1 cellular context compared by ENCODE assay signal in the genomic region with DNA sequence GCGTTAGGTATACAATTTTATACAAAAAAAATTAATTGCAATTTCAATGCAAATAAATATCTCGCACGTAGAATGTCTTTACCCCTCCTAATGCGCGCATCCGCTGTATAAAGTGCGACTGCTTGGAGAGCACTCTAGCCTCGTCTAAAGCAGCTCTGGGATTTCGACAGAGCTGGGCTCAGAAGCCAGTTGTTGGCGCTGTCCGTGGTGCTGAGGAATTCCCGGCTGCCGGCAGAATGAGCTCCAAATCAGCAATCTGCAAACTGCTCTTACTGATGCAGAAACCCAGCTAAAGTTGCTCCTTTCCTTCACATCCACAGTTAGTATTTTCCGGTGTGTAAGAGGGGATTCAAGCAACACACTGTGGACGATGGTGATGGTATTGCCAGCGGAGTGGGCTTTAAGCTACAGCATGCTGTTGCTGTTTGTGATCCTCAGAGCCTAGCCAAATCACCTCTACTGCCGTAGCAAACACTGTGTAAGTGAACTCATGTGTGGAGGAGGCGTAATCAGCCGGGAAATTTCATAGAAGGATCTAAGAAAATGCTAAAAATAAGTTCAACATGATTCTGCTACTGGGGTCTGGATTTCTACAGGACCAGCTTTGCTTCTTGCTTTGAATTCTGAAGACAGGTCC.
TF ChIP-seq lines count a peak whose summit lies in the region.

A gene (plus strand): TSS at position 137 of the 637 bp plus-strand sequence. CDS start 3,140 bp downstream, outside the sequence.

TF ChIP-seq in HepG2, 621 proteins besides CTCF, POLR2A, EP300 and RAD21 (continued from another document):
- TF ChIP-seq ZNF232 (CRISPR knock-in tag; IDR thresholded peaks at IDR 0.05; ENCODE audit: borderline replicate concordance) (peak; percentile 99), KLF15 (CRISPR knock-in tag; IDR thresholded peaks at IDR 0.05; ENCODE audit: borderline replicate concordance) (peak; percentile 72; the same call in 1 of the 2 replicates), IKZF1 (IDR thresholded peaks at IDR 0.05) (no peak), TAF1 (CRISPR knock-in tag; IDR thresholded peaks at IDR 0.05) (no peak; the same call in 1 of the 2 replicates), ZC3H4 (CRISPR knock-in tag; IDR thresholded peaks at IDR 0.05; ENCODE audit: borderline replicate concordance) (no peak), TBX3 (IDR thresholded peaks at IDR 0.05; ENCODE audit: borderline replicate concordance) (no peak), MEF2D (CRISPR knock-in tag; IDR thresholded peaks at IDR 0.05) (peak; percentile 73; the same call in 1 of the 2 replicates), ZSCAN30 (CRISPR knock-in tag; IDR thresholded peaks at IDR 0.05) (no peak), FOXC1 (CRISPR knock-in tag; IDR thresholded peaks at IDR 0.05; ENCODE audit: borderline replicate concordance) (peak; percentile 91; the same call in 1 of the 2 replicates), ZNF530 (CRISPR knock-in tag; IDR thresholded peaks at IDR 0.05; ENCODE audit: low read depth) (peak; percentile 76; the same call in 1 of the 2 replicates), ESRRA (CRISPR knock-in tag; IDR thresholded peaks at IDR 0.05; ENCODE audit: low read depth) (no peak), RFXAP (CRISPR knock-in tag; IDR thresholded peaks at IDR 0.05; ENCODE audit: borderline replicate concordance) (peak; percentile 72; the same call in 1 of the 2 replicates), SAP130 (CRISPR knock-in tag; IDR thresholded peaks at IDR 0.05; ENCODE audit: low read depth) (peak; percentile 55; the same call in 1 of the 2 replicates), SMAD3 (CRISPR knock-in tag; IDR thresholded peaks at IDR 0.05) (peak; percentile 98), KLF11 (CRISPR knock-in tag; IDR thresholded peaks at IDR 0.05) (peak; percentile 98), GATAD2A (CRISPR knock-in tag; IDR thresholded peaks at IDR 0.05) (peak; percentile 54), EED (CRISPR knock-in tag; IDR thresholded peaks at IDR 0.05) (peak; percentile 81; the same call in 1 of the 2 replicates), SP5 (CRISPR knock-in tag; IDR thresholded peaks at IDR 0.05; ENCODE audit: borderline replicate concordance, low read depth) (no peak; the same call in 1 of the 2 replicates), MLLT10 (CRISPR knock-in tag; IDR thresholded peaks at IDR 0.05) (no peak), ZMYM3 (CRISPR knock-in tag; IDR thresholded peaks at IDR 0.05) (no peak), ZNF264 (CRISPR knock-in tag; IDR thresholded peaks at IDR 0.05) (peak; percentile 87), SRY (CRISPR knock-in tag; IDR thresholded peaks at IDR 0.05) (peak; percentile 96), FOXO1 (CRISPR knock-in tag; IDR thresholded peaks at IDR 0.05) (no peak; the same call in 1 of the 2 replicates), MYC (CRISPR knock-in tag; IDR thresholded peaks at IDR 0.05; ENCODE audit: borderline replicate concordance) (no peak; the same call in 1 of the 2 replicates), SRSF1 (optimal IDR thresholded peaks at IDR 0.05; ENCODE audit: low read depth, low read length) (no peak), KDM6A (CRISPR knock-in tag; IDR thresholded peaks at IDR 0.05; ENCODE audit: low read depth) (no peak), PCBP1 (IDR thresholded peaks at IDR 0.05; ENCODE audit: borderline replicate concordance, low read depth, low read length) (no peak), ZNF431 (CRISPR knock-in tag; IDR thresholded peaks at IDR 0.05; ENCODE audit: borderline replicate concordance, low read depth) (peak; percentile 73; the same call in 1 of the 2 replicates), CCDC6 (CRISPR knock-in tag; IDR thresholded peaks at IDR 0.05) (peak; percentile 95), GABPA (IDR thresholded peaks at IDR 0.05; ENCODE audit: low read depth, low read length) (no peak), GABPA (CRISPR knock-in tag; IDR thresholded peaks at IDR 0.05; ENCODE audit: low read depth) (peak; percentile 22; the same call in 1 of the 2 replicates), ZNF75D (CRISPR knock-in tag; IDR thresholded peaks at IDR 0.05; ENCODE audit: borderline replicate concordance) (no peak), PHF8 (CRISPR knock-in tag; IDR thresholded peaks at IDR 0.05) (no peak), MXI1 (IDR thresholded peaks at IDR 0.05; ENCODE audit: borderline replicate concordance, low read depth, low read length) (no peak), SALL1 (CRISPR knock-in tag; IDR thresholded peaks at IDR 0.05) (peak; percentile 96), MEIS2 (CRISPR knock-in tag; IDR thresholded peaks at IDR 0.05) (peak; percentile 95), ZNF562 (CRISPR knock-in tag; IDR thresholded peaks at IDR 0.05; ENCODE audit: borderline replicate concordance) (no peak)
- TF ChIP-seq, protein P1, sequence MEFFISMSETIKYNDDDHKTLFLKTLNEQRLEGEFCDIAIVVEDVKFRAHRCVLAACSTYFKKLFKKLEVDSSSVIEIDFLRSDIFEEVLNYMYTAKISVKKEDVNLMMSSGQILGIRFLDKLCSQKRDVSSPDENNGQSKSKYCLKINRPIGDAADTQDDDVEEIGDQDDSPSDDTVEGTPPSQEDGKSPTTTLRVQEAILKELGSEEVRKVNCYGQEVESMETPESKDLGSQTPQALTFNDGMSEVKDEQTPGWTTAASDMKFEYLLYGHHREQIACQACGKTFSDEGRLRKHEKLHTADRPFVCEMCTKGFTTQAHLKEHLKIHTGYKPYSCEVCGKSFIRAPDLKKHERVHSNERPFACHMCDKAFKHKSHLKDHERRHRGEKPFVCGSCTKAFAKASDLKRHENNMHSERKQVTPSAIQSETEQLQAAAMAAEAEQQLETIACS (CRISPR knock-in tag; IDR thresholded peaks at IDR 0.05), result no peak; the same call in 1 of the 2 replicates
- TF ChIP-seq, protein P2, sequence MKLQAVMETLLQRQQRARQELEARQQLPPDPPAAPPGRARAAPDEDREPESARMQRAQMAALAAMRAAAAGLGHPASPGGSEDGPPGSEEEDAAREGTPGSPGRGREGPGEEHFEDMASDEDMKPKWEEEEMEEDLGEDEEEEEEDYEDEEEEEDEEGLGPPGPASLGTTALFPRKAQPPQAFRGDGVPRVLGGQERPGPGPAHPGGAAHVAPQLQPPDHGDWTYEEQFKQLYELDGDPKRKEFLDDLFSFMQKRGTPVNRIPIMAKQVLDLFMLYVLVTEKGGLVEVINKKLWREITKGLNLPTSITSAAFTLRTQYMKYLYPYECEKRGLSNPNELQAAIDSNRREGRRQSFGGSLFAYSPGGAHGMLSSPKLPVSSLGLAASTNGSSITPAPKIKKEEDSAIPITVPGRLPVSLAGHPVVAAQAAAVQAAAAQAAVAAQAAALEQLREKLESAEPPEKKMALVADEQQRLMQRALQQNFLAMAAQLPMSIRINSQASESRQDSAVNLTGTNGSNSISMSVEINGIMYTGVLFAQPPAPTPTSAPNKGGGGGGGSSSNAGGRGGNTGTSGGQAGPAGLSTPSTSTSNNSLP (IDR thresholded peaks at IDR 0.05; ENCODE audit: low read depth, low read length), result no peak
- TF ChIP-seq, protein P3, sequence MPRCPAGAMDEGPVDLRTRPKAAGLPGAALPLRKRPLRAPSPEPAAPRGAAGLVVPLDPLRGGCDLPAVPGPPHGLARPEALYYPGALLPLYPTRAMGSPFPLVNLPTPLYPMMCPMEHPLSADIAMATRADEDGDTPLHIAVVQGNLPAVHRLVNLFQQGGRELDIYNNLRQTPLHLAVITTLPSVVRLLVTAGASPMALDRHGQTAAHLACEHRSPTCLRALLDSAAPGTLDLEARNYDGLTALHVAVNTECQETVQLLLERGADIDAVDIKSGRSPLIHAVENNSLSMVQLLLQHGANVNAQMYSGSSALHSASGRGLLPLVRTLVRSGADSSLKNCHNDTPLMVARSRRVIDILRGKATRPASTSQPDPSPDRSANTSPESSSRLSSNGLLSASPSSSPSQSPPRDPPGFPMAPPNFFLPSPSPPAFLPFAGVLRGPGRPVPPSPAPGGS (CRISPR knock-in tag; IDR thresholded peaks at IDR 0.05), result no peak
- TF ChIP-seq, protein P4, sequence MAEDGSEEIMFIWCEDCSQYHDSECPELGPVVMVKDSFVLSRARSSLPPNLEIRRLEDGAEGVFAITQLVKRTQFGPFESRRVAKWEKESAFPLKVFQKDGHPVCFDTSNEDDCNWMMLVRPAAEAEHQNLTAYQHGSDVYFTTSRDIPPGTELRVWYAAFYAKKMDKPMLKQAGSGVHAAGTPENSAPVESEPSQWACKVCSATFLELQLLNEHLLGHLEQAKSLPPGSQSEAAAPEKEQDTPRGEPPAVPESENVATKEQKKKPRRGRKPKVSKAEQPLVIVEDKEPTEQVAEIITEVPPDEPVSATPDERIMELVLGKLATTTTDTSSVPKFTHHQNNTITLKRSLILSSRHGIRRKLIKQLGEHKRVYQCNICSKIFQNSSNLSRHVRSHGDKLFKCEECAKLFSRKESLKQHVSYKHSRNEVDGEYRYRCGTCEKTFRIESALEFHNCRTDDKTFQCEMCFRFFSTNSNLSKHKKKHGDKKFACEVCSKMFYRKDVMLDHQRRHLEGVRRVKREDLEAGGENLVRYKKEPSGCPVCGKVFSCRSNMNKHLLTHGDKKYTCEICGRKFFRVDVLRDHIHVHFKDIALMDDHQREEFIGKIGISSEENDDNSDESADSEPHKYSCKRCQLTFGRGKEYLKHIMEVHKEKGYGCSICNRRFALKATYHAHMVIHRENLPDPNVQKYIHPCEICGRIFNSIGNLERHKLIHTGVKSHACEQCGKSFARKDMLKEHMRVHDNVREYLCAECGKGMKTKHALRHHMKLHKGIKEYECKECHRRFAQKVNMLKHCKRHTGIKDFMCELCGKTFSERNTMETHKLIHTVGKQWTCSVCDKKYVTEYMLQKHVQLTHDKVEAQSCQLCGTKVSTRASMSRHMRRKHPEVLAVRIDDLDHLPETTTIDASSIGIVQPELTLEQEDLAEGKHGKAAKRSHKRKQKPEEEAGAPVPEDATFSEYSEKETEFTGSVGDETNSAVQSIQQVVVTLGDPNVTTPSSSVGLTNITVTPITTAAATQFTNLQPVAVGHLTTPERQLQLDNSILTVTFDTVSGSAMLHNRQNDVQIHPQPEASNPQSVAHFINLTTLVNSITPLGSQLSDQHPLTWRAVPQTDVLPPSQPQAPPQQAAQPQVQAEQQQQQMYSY (CRISPR knock-in tag; IDR thresholded peaks at IDR 0.05), result peak; percentile 46; the same call in 1 of the 2 replicates
- TF ChIP-seq, protein P5, sequence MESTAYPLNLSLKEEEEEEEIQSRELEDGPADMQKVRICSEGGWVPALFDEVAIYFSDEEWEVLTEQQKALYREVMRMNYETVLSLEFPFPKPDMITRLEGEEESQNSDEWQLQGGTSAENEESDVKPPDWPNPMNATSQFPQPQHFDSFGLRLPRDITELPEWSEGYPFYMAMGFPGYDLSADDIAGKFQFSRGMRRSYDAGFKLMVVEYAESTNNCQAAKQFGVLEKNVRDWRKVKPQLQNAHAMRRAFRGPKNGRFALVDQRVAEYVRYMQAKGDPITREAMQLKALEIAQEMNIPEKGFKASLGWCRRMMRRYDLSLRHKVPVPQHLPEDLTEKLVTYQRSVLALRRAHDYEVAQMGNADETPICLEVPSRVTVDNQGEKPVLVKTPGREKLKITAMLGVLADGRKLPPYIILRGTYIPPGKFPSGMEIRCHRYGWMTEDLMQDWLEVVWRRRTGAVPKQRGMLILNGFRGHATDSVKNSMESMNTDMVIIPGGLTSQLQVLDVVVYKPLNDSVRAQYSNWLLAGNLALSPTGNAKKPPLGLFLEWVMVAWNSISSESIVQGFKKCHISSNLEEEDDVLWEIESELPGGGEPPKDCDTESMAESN (CRISPR knock-in tag; conservative IDR thresholded peaks at IDR 0.05), result peak; percentile 89
- TF ChIP-seq, protein P6, sequence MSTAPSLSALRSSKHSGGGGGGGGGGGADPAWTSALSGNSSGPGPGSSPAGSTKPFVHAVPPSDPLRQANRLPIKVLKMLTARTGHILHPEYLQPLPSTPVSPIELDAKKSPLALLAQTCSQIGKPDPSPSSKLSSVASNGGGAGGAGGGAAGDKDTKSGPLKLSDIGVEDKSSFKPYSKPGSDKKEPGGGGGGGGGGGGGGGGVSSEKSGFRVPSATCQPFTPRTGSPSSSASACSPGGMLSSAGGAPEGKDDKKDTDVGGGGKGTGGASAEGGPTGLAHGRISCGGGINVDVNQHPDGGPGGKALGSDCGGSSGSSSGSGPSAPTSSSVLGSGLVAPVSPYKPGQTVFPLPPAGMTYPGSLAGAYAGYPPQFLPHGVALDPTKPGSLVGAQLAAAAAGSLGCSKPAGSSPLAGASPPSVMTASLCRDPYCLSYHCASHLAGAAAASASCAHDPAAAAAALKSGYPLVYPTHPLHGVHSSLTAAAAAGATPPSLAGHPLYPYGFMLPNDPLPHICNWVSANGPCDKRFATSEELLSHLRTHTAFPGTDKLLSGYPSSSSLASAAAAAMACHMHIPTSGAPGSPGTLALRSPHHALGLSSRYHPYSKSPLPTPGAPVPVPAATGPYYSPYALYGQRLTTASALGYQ (CRISPR knock-in tag; IDR thresholded peaks at IDR 0.05), result peak; percentile 49; the same call in 1 of the 2 replicates
- TF ChIP-seq, protein P7, sequence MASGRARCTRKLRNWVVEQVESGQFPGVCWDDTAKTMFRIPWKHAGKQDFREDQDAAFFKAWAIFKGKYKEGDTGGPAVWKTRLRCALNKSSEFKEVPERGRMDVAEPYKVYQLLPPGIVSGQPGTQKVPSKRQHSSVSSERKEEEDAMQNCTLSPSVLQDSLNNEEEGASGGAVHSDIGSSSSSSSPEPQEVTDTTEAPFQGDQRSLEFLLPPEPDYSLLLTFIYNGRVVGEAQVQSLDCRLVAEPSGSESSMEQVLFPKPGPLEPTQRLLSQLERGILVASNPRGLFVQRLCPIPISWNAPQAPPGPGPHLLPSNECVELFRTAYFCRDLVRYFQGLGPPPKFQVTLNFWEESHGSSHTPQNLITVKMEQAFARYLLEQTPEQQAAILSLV (CRISPR knock-in tag; IDR thresholded peaks at IDR 0.05; ENCODE audit: borderline replicate concordance), result 0 out of 2 replicates have a peak, but pooled peaks have one; percentile 47
- TF ChIP-seq, protein P8, sequence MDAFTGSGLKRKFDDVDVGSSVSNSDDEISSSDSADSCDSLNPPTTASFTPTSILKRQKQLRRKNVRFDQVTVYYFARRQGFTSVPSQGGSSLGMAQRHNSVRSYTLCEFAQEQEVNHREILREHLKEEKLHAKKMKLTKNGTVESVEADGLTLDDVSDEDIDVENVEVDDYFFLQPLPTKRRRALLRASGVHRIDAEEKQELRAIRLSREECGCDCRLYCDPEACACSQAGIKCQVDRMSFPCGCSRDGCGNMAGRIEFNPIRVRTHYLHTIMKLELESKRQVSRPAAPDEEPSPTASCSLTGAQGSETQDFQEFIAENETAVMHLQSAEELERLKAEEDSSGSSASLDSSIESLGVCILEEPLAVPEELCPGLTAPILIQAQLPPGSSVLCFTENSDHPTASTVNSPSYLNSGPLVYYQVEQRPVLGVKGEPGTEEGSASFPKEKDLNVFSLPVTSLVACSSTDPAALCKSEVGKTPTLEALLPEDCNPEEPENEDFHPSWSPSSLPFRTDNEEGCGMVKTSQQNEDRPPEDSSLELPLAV (CRISPR knock-in tag; conservative IDR thresholded peaks at IDR 0.05; ENCODE audit: low read depth), result no peak
